In genomic region chr11:289706-290620, GRCh38 we compare ENCODE assay signal across 10 cellular contexts. TPM values are rescaled to one million over a fixed set of nuclear protein-coding genes. Genes with fewer than 3 reads are reported as not detected.
A peak's percentile ranks its signal among the peaks of the same experiment; 100 is the strongest.
DNase-seq lines count a peak whose midpoint lies in the region; ATAC-seq, FAIRE-seq and TF ChIP-seq lines count a peak whose summit lies in the region.
"Had no signal": no experiment of that assay in that cellular context is flagged by ENCODE, and none has a peak within 500 bp of the region (broad histone marks: within the 10 kb centered on the region; RNA-seq: fewer than 3 reads in every experiment).

No MANE protein-coding gene starts in this region.

- no peaks in the 10 kb centered on the region for H4K20me1 ChIP-seq in KMS-11 (ENCODE audit: insufficient read depth)

- peak overlapping the region; percentile 67 for H3K4me3 Mint-ChIP-seq in chondrocyte (ENCODE audit: unreplicated experiment)

- H3K4me2 ChIP-seq in A549: peak overlapping the region; percentile 100
- peak overlapping the region; percentile 25; the same call in 1 of the 2 replicates for H3K4me2 ChIP-seq in KMS-11

- peaks cover 9% of the 10 kb centered on the region for H3K36me3 Mint-ChIP-seq in chondrocyte (ENCODE audit: low read depth)

- ATAC-seq in A549 (no peak), GM19452 (IDR thresholded peaks at IDR 0.05; ENCODE audit: unreplicated experiment) (no peak), GM18520 (IDR thresholded peaks at IDR 0.05; ENCODE audit: unreplicated experiment) (no peak)

- POLR2A ChIA-PET in A549 (lab: Yijun Ruan, JAX): interaction anchor here (0.9 kb wide), 1 partner anchor 83 kb away, joined by 3 read pairs; the partner anchor contains the start of genes BET1L and RIC8A

- 95% methylated on average over 37 of the region's 48 CpGs for WGBS in A549 (ENCODE audit: missing lambda C conversion rate)

- no peaks in the 10 kb centered on the region for H3K27me3 Mint-ChIP-seq in chondrocyte (ENCODE audit: low read depth)

- no peak overlapping the region for H3K9ac ChIP-seq in KMS-11
- H3K9ac ChIP-seq in mucosa of stomach (ENCODE audit: low read length): peak overlapping the region; percentile 28

- TF ChIP-seq CTCF in A549 (IDR thresholded peaks at IDR 0.05) (no peak), KMS-11 (conservative IDR thresholded peaks at IDR 0.05; ENCODE audit: low read depth, low read length) (no peak), chondrocyte (IDR thresholded peaks at IDR 0.05) (no peak)

- no peak for TF ChIP-seq POLR2A in A549 (IDR thresholded peaks at IDR 0.05; ENCODE audit: low read length)

- H3K79me2 ChIP-seq in KMS-11 (ENCODE audit: insufficient read depth, low read depth): no peaks in the 10 kb centered on the region

- H3K36me3 ChIP-seq in KMS-11 (ENCODE audit: insufficient read depth) (no peaks in the 10 kb centered on the region), mucosa of stomach (ENCODE audit: control insufficient read depth, insufficient read depth, low read length) (no peaks in the 10 kb centered on the region)

- TF ChIP-seq EP300 in A549 (IDR thresholded peaks at IDR 0.05): no peak

- H3K4me3 ChIP-seq in A549 (peak overlapping the region; percentile 94), KMS-11 (IDR thresholded peaks at IDR 0.05; ENCODE audit: insufficient read depth, low read depth, low read length) (no peak overlapping the region), mucosa of stomach (ENCODE audit: low read length) (no peak overlapping the region)

- no peak overlapping the region for H3K27ac Mint-ChIP-seq in chondrocyte (ENCODE audit: unreplicated experiment)

- peaks cover 16% of the 10 kb centered on the region for H3K4me1 Mint-ChIP-seq in chondrocyte (ENCODE audit: low read depth)

- H3K27me3 ChIP-seq in KMS-11 (ENCODE audit: insufficient read depth, low read depth): peaks cover 14% of the 10 kb centered on the region
- peaks cover 31% of the 10 kb centered on the region for H3K27me3 ChIP-seq in mucosa of stomach (ENCODE audit: control insufficient read depth, insufficient read depth, low read length)

- peaks cover 5% of the 10 kb centered on the region; the same call in 1 of the 3 replicates for H3K4me1 ChIP-seq in A549
- no peaks in the 10 kb centered on the region for H3K4me1 ChIP-seq in KMS-11 (ENCODE audit: low read depth, poor library complexity, severe bottlenecking)
- peaks cover 12% of the 10 kb centered on the region for H3K4me1 ChIP-seq in mucosa of stomach (ENCODE audit: control insufficient read depth, insufficient read depth, low read length)

- CTCF ChIA-PET in A549 (lab: Yijun Ruan, JAX): interaction anchor here (0.9 to 8.7 kb wide), 5 partner anchors 16 to 159 kb away, joined by 3 to 49 read pairs (median 4); partner anchors contain the start of gene IFITM2

- no peak overlapping the region for H2AFZ ChIP-seq in KMS-11 (ENCODE audit: low read depth)

- H3K9me3 Mint-ChIP-seq in chondrocyte (ENCODE audit: low read depth): no peaks in the 10 kb centered on the region

- H3K9me3 ChIP-seq in A549: no peaks in the 10 kb centered on the region
- H3K9me3 ChIP-seq in mucosa of stomach (ENCODE audit: control insufficient read depth, low read length): no peaks in the 10 kb centered on the region

- no peak for TF ChIP-seq RAD21 in A549 (conservative IDR thresholded peaks at IDR 0.05 in 1 of 2, IDR thresholded peaks at IDR 0.05 in 1 of 2)

- H3K27ac ChIP-seq in A549 (peak overlapping the region; percentile 92 to 96), KMS-11 (no peak overlapping the region)
- H3K27ac ChIP-seq: HL-60 had no signal

- no peak for FAIRE-seq in A549 (lab: Jason Lieb, UNC)

- no peak for DNase-seq in A549 (ENCODE audit: low read depth in 1 of 2, low spot score in 1 of 2)
- peak; percentile 85 for DNase-seq in chondrocyte (ENCODE audit: low spot score)
- DNase-seq in middle frontal gyrus (ENCODE audit: extremely low spot score, low spot score): no peak
- no peak for DNase-seq in NCI-H446 treated with DMSO at 0.1 percent for 48 hours (lab: John Stamatoyannopoulos, UW)

TF ChIP-seq in A549, 52 proteins besides CTCF, POLR2A, EP300 and RAD21:
- no peak for TF ChIP-seq ZFP36 (IDR thresholded peaks at IDR 0.05; ENCODE audit: borderline replicate concordance, partially characterized antibody)
- TF ChIP-seq USF2 (IDR thresholded peaks at IDR 0.05): no peak
- TF ChIP-seq BHLHE40 (IDR thresholded peaks at IDR 0.05; ENCODE audit: low read depth, low read length): no peak
- TF ChIP-seq CBX8 (IDR thresholded peaks at IDR 0.05): no peak
- TF ChIP-seq, protein P1, sequence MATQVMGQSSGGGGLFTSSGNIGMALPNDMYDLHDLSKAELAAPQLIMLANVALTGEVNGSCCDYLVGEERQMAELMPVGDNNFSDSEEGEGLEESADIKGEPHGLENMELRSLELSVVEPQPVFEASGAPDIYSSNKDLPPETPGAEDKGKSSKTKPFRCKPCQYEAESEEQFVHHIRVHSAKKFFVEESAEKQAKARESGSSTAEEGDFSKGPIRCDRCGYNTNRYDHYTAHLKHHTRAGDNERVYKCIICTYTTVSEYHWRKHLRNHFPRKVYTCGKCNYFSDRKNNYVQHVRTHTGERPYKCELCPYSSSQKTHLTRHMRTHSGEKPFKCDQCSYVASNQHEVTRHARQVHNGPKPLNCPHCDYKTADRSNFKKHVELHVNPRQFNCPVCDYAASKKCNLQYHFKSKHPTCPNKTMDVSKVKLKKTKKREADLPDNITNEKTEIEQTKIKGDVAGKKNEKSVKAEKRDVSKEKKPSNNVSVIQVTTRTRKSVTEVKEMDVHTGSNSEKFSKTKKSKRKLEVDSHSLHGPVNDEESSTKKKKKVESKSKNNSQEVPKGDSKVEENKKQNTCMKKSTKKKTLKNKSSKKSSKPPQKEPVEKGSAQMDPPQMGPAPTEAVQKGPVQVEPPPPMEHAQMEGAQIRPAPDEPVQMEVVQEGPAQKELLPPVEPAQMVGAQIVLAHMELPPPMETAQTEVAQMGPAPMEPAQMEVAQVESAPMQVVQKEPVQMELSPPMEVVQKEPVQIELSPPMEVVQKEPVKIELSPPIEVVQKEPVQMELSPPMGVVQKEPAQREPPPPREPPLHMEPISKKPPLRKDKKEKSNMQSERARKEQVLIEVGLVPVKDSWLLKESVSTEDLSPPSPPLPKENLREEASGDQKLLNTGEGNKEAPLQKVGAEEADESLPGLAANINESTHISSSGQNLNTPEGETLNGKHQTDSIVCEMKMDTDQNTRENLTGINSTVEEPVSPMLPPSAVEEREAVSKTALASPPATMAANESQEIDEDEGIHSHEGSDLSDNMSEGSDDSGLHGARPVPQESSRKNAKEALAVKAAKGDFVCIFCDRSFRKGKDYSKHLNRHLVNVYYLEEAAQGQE (IDR thresholded peaks at IDR 0.05): no peak
- no peak for TF ChIP-seq FOSB (CRISPR knock-in tag; IDR thresholded peaks at IDR 0.05)

RNA-seq across cellular contexts. Expression of gene PGGHG, which starts 1.0 kb away (rescaled TPM):
- polyA plus RNA-seq in A549 (2011; rRNA removed) (7.2 and 7.9 TPM in 2 replicates), A549 (2017; fragmentation: RNase III; extraction: RNeasy Plus Mini Kit Qiagen cat#74134 plus additional on column Dnase treatment) (12.9 to 19.5 TPM (median 18.3 TPM) in 3 replicates)
- polyA plus RNA-seq in A549 (2012; cell fraction: cytosol; rRNA removed): 10.1 and 12.9 TPM in 2 replicates
- polyA plus RNA-seq in A549 (2012; cell fraction: nucleus; rRNA removed): 167 and 194 TPM in 2 replicates
- 2.4 and 3.8 TPM in 2 replicates for polyA minus RNA-seq in A549 (2011; rRNA and poly(A)+ RNA removed)
- 35.6 to 49.5 TPM (median 49.4 TPM) in 3 replicates for total RNA-seq in chondrocyte

RNA-seq across cellular contexts. Expression of gene IFITM5, which starts 9.4 kb away (rescaled TPM):
- not detected in 2 replicates for polyA plus RNA-seq in A549 (2011; rRNA removed)
- polyA plus RNA-seq in A549 (2012; cell fraction: cytosol; rRNA removed): not detected in 2 replicates
- not detected in 2 replicates for polyA plus RNA-seq in A549 (2012; cell fraction: nucleus; rRNA removed)
- not detected in 3 replicates for polyA plus RNA-seq in A549 (2017; fragmentation: RNase III; extraction: RNeasy Plus Mini Kit Qiagen cat#74134 plus additional on column Dnase treatment)
- not detected in 2 replicates for polyA minus RNA-seq in A549 (2011; rRNA and poly(A)+ RNA removed)
- total RNA-seq in chondrocyte: not detected in 3 replicates
- total RNA-seq: lung microvascular endothelial cell had no signal

RNA-seq across cellular contexts. Expression of gene NLRP6, which starts 11.8 kb away (rescaled TPM):
- polyA plus RNA-seq in A549 (2011; rRNA removed) (0.03 TPM in 1 of 2 replicates, not detected in the other), A549 (2017; fragmentation: RNase III; extraction: RNeasy Plus Mini Kit Qiagen cat#74134 plus additional on column Dnase treatment) (not detected in 3 replicates)
- 0.01 TPM in 1 of 2 replicates, not detected in the other for polyA plus RNA-seq in A549 (2012; cell fraction: cytosol; rRNA removed)
- polyA plus RNA-seq in A549 (2012; cell fraction: nucleus; rRNA removed): 0.02 TPM in 2 replicates
- polyA minus RNA-seq in A549 (2011; rRNA and poly(A)+ RNA removed): not detected in 2 replicates
- not detected in 3 replicates for total RNA-seq in chondrocyte
- total RNA-seq: lung microvascular endothelial cell had no signal

RNA-seq across cellular contexts. Expression of gene IFITM2, which starts 17.7 kb away (rescaled TPM):
- polyA plus RNA-seq in A549 (2011; rRNA removed) (36.4 and 61.3 TPM in 2 replicates), A549 (2017; fragmentation: RNase III; extraction: RNeasy Plus Mini Kit Qiagen cat#74134 plus additional on column Dnase treatment) (38.8 to 52.7 TPM (median 43.6 TPM) in 3 replicates)
- 59.6 and 59.7 TPM in 2 replicates for polyA plus RNA-seq in A549 (2012; cell fraction: cytosol; rRNA removed)
- 36.2 and 38.3 TPM in 2 replicates for polyA plus RNA-seq in A549 (2012; cell fraction: nucleus; rRNA removed)
- polyA minus RNA-seq in A549 (2011; rRNA and poly(A)+ RNA removed): 41.3 and 60.9 TPM in 2 replicates
- total RNA-seq in chondrocyte: 100 to 109 TPM (median 107 TPM) in 3 replicates

RNA-seq across cellular contexts. Expression of gene IFITM1, which starts 23.9 kb away (rescaled TPM):
- polyA plus RNA-seq in A549 (2011; rRNA removed) (1.7 and 2.4 TPM in 2 replicates), A549 (2017; fragmentation: RNase III; extraction: RNeasy Plus Mini Kit Qiagen cat#74134 plus additional on column Dnase treatment) (0.14 to 0.16 TPM in 2 of 3 replicates, not detected in the other)
- polyA plus RNA-seq in A549 (2012; cell fraction: cytosol; rRNA removed): 0.41 and 0.44 TPM in 2 replicates
- 0.21 and 0.22 TPM in 2 replicates for polyA plus RNA-seq in A549 (2012; cell fraction: nucleus; rRNA removed)
- 1.6 and 2.0 TPM in 2 replicates for polyA minus RNA-seq in A549 (2011; rRNA and poly(A)+ RNA removed)
- total RNA-seq in chondrocyte: 1.0 to 3.3 TPM (median 1.6 TPM) in 3 replicates
